10 cellular contexts compared by ENCODE assay signal in genomic region chr17:35740997-35741931, GRCh38. TPM values are rescaled to one million over a fixed set of nuclear protein-coding genes. Genes with fewer than 3 reads are reported as not detected.
A peak's percentile ranks its signal among the peaks of the same experiment; 100 is the strongest.
DNase-seq lines count a peak whose midpoint lies in the region; ATAC-seq and TF ChIP-seq lines count a peak whose summit lies in the region.
"Had no signal": no experiment of that assay in that cellular context is flagged by ENCODE, and none has a peak within 500 bp of the region (broad histone marks: within the 10 kb centered on the region; RNA-seq: fewer than 3 reads in every experiment).

No MANE protein-coding gene starts in this region.

- ATAC-seq in CD4-positive, CD25-positive, alpha-beta regulatory T cell (ENCODE audit: low read depth in 2 of 2) = peak; percentile 37 to 60
- peak; percentile 73 to 82 for ATAC-seq in naive thymus-derived CD8-positive, alpha-beta T cell
- no peak for ATAC-seq in GM18520 (IDR thresholded peaks at IDR 0.05; ENCODE audit: unreplicated experiment)
- ATAC-seq in GM19452 (IDR thresholded peaks at IDR 0.05; ENCODE audit: unreplicated experiment) = no peak

- H3K36me3 Mint-ChIP-seq in CD4-positive, CD25-positive, alpha-beta regulatory T cell = no peaks in the 10 kb centered on the region
- no peaks in the 10 kb centered on the region for H3K36me3 Mint-ChIP-seq in naive thymus-derived CD8-positive, alpha-beta T cell

- H3K27me3 ChIP-seq in CD4-positive, CD25-positive, alpha-beta regulatory T cell (ENCODE audit: control insufficient read depth, insufficient read depth, low read length) = peaks cover 4% of the 10 kb centered on the region
- peaks cover 0 to 40% (median 15%) of the 10 kb centered on the region in 45 donors for H3K27me3 ChIP-seq in dorsolateral prefrontal cortex

- POLR2A ChIA-PET in naive thymus-derived CD8-positive, alpha-beta T cell (lab: Charles Lee) = no interaction called here

- H3K9me3 Mint-ChIP-seq in CD4-positive, CD25-positive, alpha-beta regulatory T cell = peaks cover 0 to 3% (median 0%) of the 10 kb centered on the region in 7 donors
- H3K9me3 Mint-ChIP-seq in naive thymus-derived CD8-positive, alpha-beta T cell = no peaks in the 10 kb centered on the region

- no peak overlapping the region for H3K27ac Mint-ChIP-seq in CD4-positive, CD25-positive, alpha-beta regulatory T cell
- peak overlapping the region in 1 of 10 donors; percentile 18 for H3K27ac Mint-ChIP-seq in naive thymus-derived CD8-positive, alpha-beta T cell

- peaks cover 6% of the 10 kb centered on the region for H3K4me1 ChIP-seq in CD4-positive, CD25-positive, alpha-beta regulatory T cell (ENCODE audit: control insufficient read depth, insufficient read depth, low read length, poor library complexity, severe bottlenecking)

- TF ChIP-seq CTCF in dorsolateral prefrontal cortex (IDR thresholded peaks at IDR 0.05 in 54 of 56, conservative IDR thresholded peaks at IDR 0.05 in 2 of 56; ENCODE audit: low read depth in 1 of 56, partially characterized antibody in 56 of 56) = peak in 1 of 56 donors; percentile 10

- intact Hi-C loops in dorsolateral prefrontal cortex (cut with DNase I) = loop anchor here in 1 of 2 donors (10.0 kb wide), 1 partner anchor 426 kb away; no protein-coding TSS in a partner anchor

- no peaks in the 10 kb centered on the region for H3K9me3 ChIP-seq in CD4-positive, CD25-positive, alpha-beta regulatory T cell (ENCODE audit: control insufficient read depth in 2 of 2, low read length in 2 of 2)

- H3K27me3 Mint-ChIP-seq in CD4-positive, CD25-positive, alpha-beta regulatory T cell = peaks cover 42% of the 10 kb centered on the region
- peaks cover 8 to 41% (median 26%) of the 10 kb centered on the region in 5 donors for H3K27me3 Mint-ChIP-seq in naive thymus-derived CD8-positive, alpha-beta T cell

- peak overlapping the region in 3 of 4 donors; percentile 53 to 79 (median 63) for H3K4me3 Mint-ChIP-seq in CD4-positive, CD25-positive, alpha-beta regulatory T cell
- H3K4me3 Mint-ChIP-seq in naive thymus-derived CD8-positive, alpha-beta T cell = peak overlapping the region; percentile 22 to 82 (median 69)

- H3K27ac ChIP-seq in CD4-positive, CD25-positive, alpha-beta regulatory T cell (ENCODE audit: insufficient read depth, low read length, poor library complexity, severe bottlenecking) = no peak overlapping the region
- H3K27ac ChIP-seq in dorsolateral prefrontal cortex = peak overlapping the region in 1 of 59 donors; percentile 28

- H3K4me1 Mint-ChIP-seq in CD4-positive, CD25-positive, alpha-beta regulatory T cell = peaks cover 0 to 11% (median 1%) of the 10 kb centered on the region in 4 donors
- H3K4me1 Mint-ChIP-seq in naive thymus-derived CD8-positive, alpha-beta T cell = peaks cover 6 to 10% (median 8%) of the 10 kb centered on the region in 4 donors

- no peaks in the 10 kb centered on the region for H3K36me3 ChIP-seq in CD4-positive, CD25-positive, alpha-beta regulatory T cell (ENCODE audit: control insufficient read depth, insufficient read depth, low read length)

- peak in 1 of 3 donors; percentile 36 for DNase-seq in CD4-positive, CD25-positive, alpha-beta regulatory T cell
- peak; percentile 23 for DNase-seq in HuH-7 (ENCODE audit: low spot score)
- DNase-seq in dorsolateral prefrontal cortex = peak in 1 of 10 donors; percentile 34
- peak in 3 of 10 donors; percentile 22 to 59 (median 29) for DNase-seq in naive thymus-derived CD8-positive, alpha-beta T cell
- DNase-seq in midbrain (lab: John Stamatoyannopoulos, UW) = no peak
- no peak for DNase-seq in cortex of kidney (lab: John Stamatoyannopoulos, UW)
- DNase-seq: activated CD4-positive, CD25-positive, alpha-beta regulatory T cell treated with anti-CD3 and anti-CD28 coated beads, Interleukin-2, amount 50 U/mL, for 72 hours had no signal

- no peak overlapping the region for H3K4me3 ChIP-seq in CD4-positive, CD25-positive, alpha-beta regulatory T cell (ENCODE audit: low read depth, low read length)
- peak overlapping the region in 55 of 59 donors; percentile 10 to 59 (median 37) for H3K4me3 ChIP-seq in dorsolateral prefrontal cortex

RNA-seq across cellular contexts. Expression of gene RASL10B, which starts 9.8 kb away (rescaled TPM):
- not detected for total RNA-seq in CD4-positive, CD25-positive, alpha-beta regulatory T cell
- under 1 TPM in 1 of 4 donors, not detected in 3; 0.14 TPM for polyA plus RNA-seq in CD4-positive, CD25-positive, alpha-beta regulatory T cell
- total RNA-seq in dorsolateral prefrontal cortex = 10 to 100 TPM in 119 of 120 experiments, 1 to 10 TPM in 1; 9.0 to 65.6 (median 36.0) TPM
- under 1 TPM; 0.38 to 0.57 TPM for total RNA-seq in naive thymus-derived CD8-positive, alpha-beta T cell
- polyA plus RNA-seq in naive thymus-derived CD8-positive, alpha-beta T cell = under 1 TPM in 1 of 3 donors, not detected in 2; 0.06 TPM

RNA-seq across cellular contexts. Expression of gene GAS2L2, which starts 11.8 kb away (rescaled TPM):
- total RNA-seq in CD4-positive, CD25-positive, alpha-beta regulatory T cell = not detected
- polyA plus RNA-seq in CD4-positive, CD25-positive, alpha-beta regulatory T cell = not detected
- total RNA-seq in dorsolateral prefrontal cortex = 1 to 10 TPM in 93 of 120 experiments, under 1 TPM in 27; 0.32 to 2.8 (median 1.3) TPM
- under 1 TPM; 0.33 to 0.36 TPM for total RNA-seq in naive thymus-derived CD8-positive, alpha-beta T cell
- polyA plus RNA-seq in naive thymus-derived CD8-positive, alpha-beta T cell = not detected

RNA-seq across cellular contexts. Expression of gene C17orf50, which starts 19.4 kb away (rescaled TPM):
- total RNA-seq in CD4-positive, CD25-positive, alpha-beta regulatory T cell = not detected
- polyA plus RNA-seq in CD4-positive, CD25-positive, alpha-beta regulatory T cell = not detected
- 1 to 10 TPM in 1 of 120 experiments, under 1 TPM in 14, not detected in 105; 0.46 to 1.0 (median 0.71) TPM for total RNA-seq in dorsolateral prefrontal cortex
- under 1 TPM in 1 of 2 experiments, not detected in 1; 0.38 TPM for total RNA-seq in naive thymus-derived CD8-positive, alpha-beta T cell
- polyA plus RNA-seq in naive thymus-derived CD8-positive, alpha-beta T cell = 1 to 10 TPM in 1 of 3 donors, under 1 TPM in 2; 0.20 to 2.1 (median 0.67) TPM
- total RNA-seq: HT1080 had no signal

RNA-seq across cellular contexts. Expression of gene MMP28, which starts 54.2 kb away (rescaled TPM):
- not detected for total RNA-seq in CD4-positive, CD25-positive, alpha-beta regulatory T cell
- 1 to 10 TPM in 2 of 4 donors, under 1 TPM in 1, not detected in 1; 0.80 to 4.3 (median 2.7) TPM for polyA plus RNA-seq in CD4-positive, CD25-positive, alpha-beta regulatory T cell
- total RNA-seq in dorsolateral prefrontal cortex = 10 to 100 TPM in 90 of 120 experiments, 1 to 10 TPM in 30; 4.7 to 30.2 (median 13.2) TPM
- 10 to 100 TPM; 15.0 to 15.2 TPM for total RNA-seq in naive thymus-derived CD8-positive, alpha-beta T cell
- polyA plus RNA-seq in naive thymus-derived CD8-positive, alpha-beta T cell = 10 to 100 TPM; 10.0 to 30.1 (median 13.4) TPM

Comparison
In these comparisons a context has a peak if more than half of its experiments do, and no peak if none do; other contexts are left out.
1. ATAC-seq: peak in CD4-positive, CD25-positive, alpha-beta regulatory T cell (2 of 2) and naive thymus-derived CD8-positive, alpha-beta T cell (2 of 2); none in GM18520 (single experiment) and GM19452 (single experiment).